In the genomic region with DNA sequence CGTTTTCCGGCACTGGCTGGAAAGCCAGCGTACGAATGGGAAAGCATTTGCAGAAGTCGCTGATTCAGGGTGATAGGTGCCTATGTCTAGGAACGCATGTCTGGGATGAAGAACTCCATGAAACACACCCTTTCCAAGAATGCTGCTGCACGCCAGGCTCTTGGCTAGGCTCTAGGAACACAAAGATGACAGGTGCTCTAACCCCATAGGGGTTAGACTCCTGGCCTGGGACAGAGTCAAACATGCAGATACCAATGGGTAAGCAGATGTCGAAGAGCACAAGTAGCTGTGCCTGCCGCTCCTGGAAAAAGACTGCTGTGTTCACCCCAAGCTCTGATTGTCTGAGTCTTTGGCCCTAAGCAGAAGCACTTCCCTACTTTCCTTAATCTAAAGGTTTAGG, we compare ENCODE assay signal across 3 cellular contexts.
"Had no signal": no experiment of that assay in that cellular context is flagged by ENCODE, and none has a peak within 500 bp of the region (broad histone marks: within the 10 kb centered on the region; RNA-seq: fewer than 3 reads in every experiment).

No MANE protein-coding gene starts in this region.

- DNase-seq: IMR-90 had no signal

- H3K27ac ChIP-seq: HL-60 had no signal

- H3K4me3 ChIP-seq: K562 had no signal
